Comparison of ENCODE assay signal across 31 cellular contexts in genomic region chr1:99018313-99018712, GRCh38. TPM values are rescaled to one million over a fixed set of nuclear protein-coding genes. Genes with fewer than 3 reads are reported as not detected.
"Had no signal": no experiment of that assay in that cellular context is flagged by ENCODE, and none has a peak within 500 bp of the region (broad histone marks: within the 10 kb centered on the region; RNA-seq: fewer than 3 reads in every experiment).

No MANE protein-coding gene starts in this region.

- DNase-seq: activated CD4-positive, alpha-beta memory T cell treated with anti-CD3 and anti-CD28 coated beads for 36 hours; activated CD4-positive, alpha-beta T cell treated with anti-CD3 and anti-CD28 coated beads, Interleukin-2, amount 10 ng/mL, durations not matched to agents 7 days and 5 days; activated CD4-positive, CD25-positive, alpha-beta regulatory T cell; activated gamma-delta T cell treated with Interleukin-2 at 50 U/mL for 16 hours; activated naive CD4-positive, alpha-beta T cell treated with anti-CD3 and anti-CD28 coated beads, Interleukin-2, amount 10 ng/mL, durations not matched to agents 7 days and 5 days; activated naive CD8-positive, alpha-beta T cell treated with anti-CD3 and anti-CD28 coated beads, Interleukin-2, amount 10 ng/mL, durations not matched to agents 7 days and 5 days; activated T-cell treated with anti-CD3 and anti-CD28 coated beads for 4 hours; activated T-cell treated with anti-CD3 and anti-CD28 coated beads, Interleukin-2, amount 50 U/mL, for 48 hours; adrenal gland; anterior cingulate cortex; caudate nucleus; KG1; NCI-H1048; NCI-H146; NCI-H187 treated with DMSO at 0.1 percent for 48 hours; NCI-H2081 treated with DMSO at 0.1 percent for 48 hours; NCI-H2227 treated with DMSO at 0.1 percent for 48 hours; NCI-H446 treated with DMSO at 0.1 percent for 48 hours; NCI-H524 treated with DMSO at 0.1 percent for 48 hours; NCI-H748 treated with DMSO at 0.1 percent for 48 hours; NK-92 treated with Interleukin-12 subunit alpha and Interleukin-12 subunit beta, amount 100 ng/mL, for 24 hours; SHP77; T-helper 1 cell had no signal

- H3K4me3 Mint-ChIP-seq: activated CD4-positive, alpha-beta memory T cell treated with anti-CD3 and anti-CD28 coated beads for 36 hours; activated CD4-positive, alpha-beta T cell treated with anti-CD3 and anti-CD28 coated beads, Interleukin-2, amount 10 ng/mL, durations not matched to agents 7 days and 5 days; activated naive CD4-positive, alpha-beta T cell treated with anti-CD3 and anti-CD28 coated beads, Interleukin-2, amount 10 ng/mL, durations not matched to agents 7 days and 5 days; activated naive CD8-positive, alpha-beta T cell treated with anti-CD3 and anti-CD28 coated beads, Interleukin-2, amount 10 ng/mL, durations not matched to agents 7 days and 5 days had no signal

- H3K9me3 ChIP-seq: adrenal gland, breast epithelium, SJSA1 had no signal

- H3K36me3 Mint-ChIP-seq: activated CD4-positive, alpha-beta memory T cell treated with anti-CD3 and anti-CD28 coated beads for 36 hours; activated naive CD4-positive, alpha-beta T cell treated with anti-CD3 and anti-CD28 coated beads, Interleukin-2, amount 10 ng/mL, durations not matched to agents 7 days and 5 days; activated naive CD8-positive, alpha-beta T cell treated with anti-CD3 and anti-CD28 coated beads, Interleukin-2, amount 10 ng/mL, durations not matched to agents 7 days and 5 days had no signal

- H3K27me3 ChIP-seq: adrenal gland, breast epithelium had no signal

- H3K4me1 Mint-ChIP-seq: activated CD4-positive, alpha-beta T cell treated with anti-CD3 and anti-CD28 coated beads, Interleukin-2, amount 10 ng/mL, durations not matched to agents 7 days and 5 days; activated naive CD4-positive, alpha-beta T cell treated with anti-CD3 and anti-CD28 coated beads, Interleukin-2, amount 10 ng/mL, durations not matched to agents 7 days and 5 days; activated naive CD8-positive, alpha-beta T cell treated with anti-CD3 and anti-CD28 coated beads, Interleukin-2, amount 10 ng/mL, durations not matched to agents 7 days and 5 days had no signal

- H3K36me3 ChIP-seq: adrenal gland, breast epithelium, SJSA1 had no signal

- H3K27ac ChIP-seq: adrenal gland, breast epithelium, SJSA1, VCaP had no signal

- H3K27ac Mint-ChIP-seq: activated CD4-positive, alpha-beta memory T cell treated with anti-CD3 and anti-CD28 coated beads for 36 hours; activated CD4-positive, alpha-beta T cell treated with anti-CD3 and anti-CD28 coated beads, Interleukin-2, amount 10 ng/mL, durations not matched to agents 7 days and 5 days; activated naive CD4-positive, alpha-beta T cell treated with anti-CD3 and anti-CD28 coated beads, Interleukin-2, amount 10 ng/mL, durations not matched to agents 7 days and 5 days; activated naive CD8-positive, alpha-beta T cell treated with anti-CD3 and anti-CD28 coated beads, Interleukin-2, amount 10 ng/mL, durations not matched to agents 7 days and 5 days; activated T-helper 2 cell treated with anti-CD3 and anti-CD28 coated beads, Interferon-gamma antibody, Interleukin-2, Interleukin-4, amounts not matched to agents 10 μg/mL and 5 μg/mL and 100 μg/mL, durations not matched to agents 14 hours and 24 hours and 36 hours had no signal

- H3K4me3 ChIP-seq: adrenal gland, breast epithelium, SJSA1 had no signal

- H3K27me3 Mint-ChIP-seq: activated CD4-positive, alpha-beta memory T cell treated with anti-CD3 and anti-CD28 coated beads for 36 hours; activated naive CD4-positive, alpha-beta T cell treated with anti-CD3 and anti-CD28 coated beads, Interleukin-2, amount 10 ng/mL, durations not matched to agents 7 days and 5 days had no signal

- H3K9me3 Mint-ChIP-seq: activated CD4-positive, alpha-beta memory T cell treated with anti-CD3 and anti-CD28 coated beads for 36 hours; activated CD4-positive, alpha-beta T cell treated with anti-CD3 and anti-CD28 coated beads, Interleukin-2, amount 10 ng/mL, durations not matched to agents 7 days and 5 days; activated naive CD4-positive, alpha-beta T cell treated with anti-CD3 and anti-CD28 coated beads, Interleukin-2, amount 10 ng/mL, durations not matched to agents 7 days and 5 days; activated naive CD8-positive, alpha-beta T cell treated with anti-CD3 and anti-CD28 coated beads, Interleukin-2, amount 10 ng/mL, durations not matched to agents 7 days and 5 days; activated T-helper 2 cell treated with anti-CD3 and anti-CD28 coated beads, Interferon-gamma antibody, Interleukin-2, Interleukin-4, amounts not matched to agents 10 μg/mL and 5 μg/mL and 100 μg/mL, durations not matched to agents 14 hours and 24 hours and 36 hours had no signal

- H3K4me1 ChIP-seq: adrenal gland, breast epithelium, SJSA1 had no signal

RNA-seq across cellular contexts. Expression of gene PLPPR5, which starts 13.7 kb away (rescaled TPM):
- total RNA-seq: activated CD4-positive, alpha-beta memory T cell treated with anti-CD3 and anti-CD28 coated beads for 36 hours; activated CD4-positive, alpha-beta T cell treated with anti-CD3 and anti-CD28 coated beads, Interleukin-2, amount 10 ng/mL, durations not matched to agents 7 days and 5 days; activated CD8-positive, alpha-beta memory T cell treated with anti-CD3 and anti-CD28 coated beads for 36 hours; activated naive CD8-positive, alpha-beta T cell treated with anti-CD3 and anti-CD28 coated beads, Interleukin-2, amount 10 ng/mL, durations not matched to agents 7 days and 5 days; activated T-helper 2 cell treated with anti-CD3 and anti-CD28 coated beads, Interferon-gamma antibody, Interleukin-2, Interleukin-4, amounts not matched to agents 10 μg/mL and 5 μg/mL and 100 μg/mL, durations not matched to agents 14 hours and 24 hours and 36 hours; breast epithelium; LHCN-M2; M059J; SJSA1; T-helper 2 cell treated with Interferon-gamma antibody and Interleukin-4, amounts not matched to agents 100 ng/mL and 5 ng/mL, for 36 hours had no signal
